10 cellular contexts compared by ENCODE assay signal in the genomic region with DNA sequence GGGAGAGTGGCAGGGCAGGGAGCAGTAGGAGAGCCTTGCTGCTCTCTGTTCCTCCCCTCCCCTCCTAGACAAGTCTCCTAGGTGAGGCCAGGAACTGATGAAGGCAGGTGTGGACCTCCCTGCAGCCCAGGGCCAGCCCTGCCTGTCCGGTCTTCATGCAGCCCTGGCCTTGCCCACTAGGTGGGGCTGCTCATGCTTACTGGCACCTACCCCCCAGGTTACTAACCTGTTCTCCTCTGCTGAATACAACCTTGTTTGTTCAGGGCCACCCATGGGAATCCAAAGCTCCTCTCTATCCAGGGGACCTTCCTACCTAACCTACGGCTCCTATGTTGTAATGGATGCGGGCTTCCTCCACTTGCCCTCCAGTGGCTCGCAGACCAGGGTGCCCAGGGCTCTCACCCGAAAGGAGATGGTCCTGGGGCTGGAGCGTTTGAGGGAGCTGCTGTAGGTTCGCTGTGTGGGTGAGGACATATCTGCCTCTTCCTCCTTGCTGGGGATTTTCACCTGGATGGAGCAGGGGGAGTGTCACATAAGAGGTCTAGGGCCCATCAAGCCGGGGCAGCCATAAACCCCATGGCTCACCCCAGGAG. TPM values are rescaled to one million over a fixed set of nuclear protein-coding genes. Genes with fewer than 3 reads are reported as not detected.
DNase-seq lines count a peak whose midpoint lies in the region; ATAC-seq and TF ChIP-seq lines count a peak whose summit lies in the region.
"Had no signal": no experiment of that assay in that cellular context is flagged by ENCODE, and none has a peak within 500 bp of the region (broad histone marks: within the 10 kb centered on the region; RNA-seq: fewer than 3 reads in every experiment).

No MANE protein-coding gene starts in this region.

- TF ChIP-seq CTCF in KMS-11 (conservative IDR thresholded peaks at IDR 0.05; ENCODE audit: low read depth, low read length) (peak; percentile 86), brain microvascular endothelial cell (IDR thresholded peaks at IDR 0.05; ENCODE audit: low read depth, low read length, missing control alignments) (peak; percentile 98), left lung (IDR thresholded peaks at IDR 0.05) (peak; percentile 79 to 85)

- H3K9me3 ChIP-seq in left lung: no peaks in the 10 kb centered on the region

- peak; percentile 94 for DNase-seq in DMS153 (lab: John Stamatoyannopoulos, UW)
- DNase-seq in SK-MEL-5 (ENCODE audit: low read depth, low spot score): peak; percentile 63
- peak; percentile 37 for DNase-seq in brain microvascular endothelial cell
- peak; percentile 57 to 85 for DNase-seq in left lung
- DNase-seq in superior temporal gyrus (ENCODE audit: extremely low spot score): peak; percentile 31

- H3K4me1 ChIP-seq in KMS-11 (ENCODE audit: low read depth, poor library complexity, severe bottlenecking): no peaks in the 10 kb centered on the region
- no peaks in the 10 kb centered on the region for H3K4me1 ChIP-seq in left lung

- ATAC-seq in GM19397 (IDR thresholded peaks at IDR 0.05; ENCODE audit: unreplicated experiment): peak; percentile 74
- ATAC-seq in left lung: peak; percentile 84
- ATAC-seq in HG03457 (IDR thresholded peaks at IDR 0.05; ENCODE audit: unreplicated experiment): no peak

- no peak overlapping the region for H2AFZ ChIP-seq in KMS-11 (ENCODE audit: low read depth)

- no peak overlapping the region for H3K4me3 ChIP-seq in KMS-11 (IDR thresholded peaks at IDR 0.05; ENCODE audit: insufficient read depth, low read depth, low read length)
- H3K4me3 ChIP-seq in brain microvascular endothelial cell (ENCODE audit: low read depth, low read length): no peak overlapping the region
- no peak overlapping the region for H3K4me3 ChIP-seq in left lung

- no peaks in the 10 kb centered on the region for H4K20me1 ChIP-seq in KMS-11 (ENCODE audit: insufficient read depth)

- in situ Hi-C loops in SK-MEL-5 (cut with HindIII; ENCODE audit: low pct_unique_long_range_greater_than_20kb, low sequenced_read_pairs): no loop called here
- in situ Hi-C loops in brain microvascular endothelial cell (cut with HindIII; ENCODE audit: low pct_ligation_motif_present, low sequenced_read_pairs): no loop called here

- H3K27me3 ChIP-seq in KMS-11 (ENCODE audit: insufficient read depth, low read depth) (peaks cover 51% of the 10 kb centered on the region), brain microvascular endothelial cell (replicated peaks) (peaks cover 6% of the 10 kb centered on the region), left lung (peaks cover 0 to 6% of the 10 kb centered on the region in 2 donors)

- no peaks in the 10 kb centered on the region for H3K79me2 ChIP-seq in KMS-11 (ENCODE audit: insufficient read depth, low read depth)

- H3K27ac ChIP-seq in KMS-11 (no peak overlapping the region), brain microvascular endothelial cell (no peak overlapping the region), left lung (no peak overlapping the region)

- intact Hi-C loops in left lung (cut with DNase I): no loop called here

- no peak overlapping the region for H3K9ac ChIP-seq in KMS-11

- H3K36me3 ChIP-seq in KMS-11 (ENCODE audit: insufficient read depth) (no peaks in the 10 kb centered on the region), brain microvascular endothelial cell (replicated peaks) (no peaks in the 10 kb centered on the region), left lung (peaks cover 0 to 12% of the 10 kb centered on the region in 2 donors)

- no peak overlapping the region for H3K4me2 ChIP-seq in KMS-11

RNA-seq across cellular contexts. Expression of gene TNNT2, which starts 7.9 kb away (rescaled TPM):
- total RNA-seq in SK-MEL-5 (2014; rRNA removed; shearing (Covaris generic)): not detected in 2 replicates
- not detected in 2 replicates for polyA plus RNA-seq in SK-MEL-5 (2015; cell fraction: cytosol; rRNA removed)
- not detected in 2 replicates for polyA plus RNA-seq in SK-MEL-5 (2015; cell fraction: nucleus; rRNA removed)
- 1 to 10 TPM; 5.0 to 6.5 TPM for total RNA-seq in left lung
- total RNA-seq: pulmonary artery endothelial cell; T-helper 1 cell treated with Interleukin-12 subunit alpha and Interleukin-12 subunit beta and Interleukin-4 antibody, amounts not matched to agents 30 ng/mL and 1 ng/mL, for 36 hours had no signal

RNA-seq across cellular contexts. Expression of gene LAD1, which starts 13.7 kb away (rescaled TPM):
- total RNA-seq in SK-MEL-5 (2014; rRNA removed; shearing (Covaris generic)): 0.34 and 0.83 TPM in 2 replicates
- 0.23 and 1.0 TPM in 2 replicates for polyA plus RNA-seq in SK-MEL-5 (2015; cell fraction: cytosol; rRNA removed)
- 0.21 TPM in 1 of 2 replicates, not detected in the other for polyA plus RNA-seq in SK-MEL-5 (2015; cell fraction: nucleus; rRNA removed)
- total RNA-seq in left lung: 10 to 100 TPM; 20.1 to 37.6 TPM
- total RNA-seq: pulmonary artery endothelial cell; T-helper 1 cell treated with Interleukin-12 subunit alpha and Interleukin-12 subunit beta and Interleukin-4 antibody, amounts not matched to agents 30 ng/mL and 1 ng/mL, for 36 hours had no signal

RNA-seq across cellular contexts. Expression of gene TNNI1, which starts 36.1 kb away (rescaled TPM):
- total RNA-seq in SK-MEL-5 (2014; rRNA removed; shearing (Covaris generic)): not detected in 2 replicates
- not detected in 2 replicates for polyA plus RNA-seq in SK-MEL-5 (2015; cell fraction: cytosol; rRNA removed)
- polyA plus RNA-seq in SK-MEL-5 (2015; cell fraction: nucleus; rRNA removed): not detected in 2 replicates
- total RNA-seq in left lung: under 1 TPM in 1 of 2 donors, not detected in 1; 0.38 TPM
- total RNA-seq: pulmonary artery endothelial cell had no signal

Comparison
In these comparisons a context has a peak if more than half of its experiments do, and no peak if none do; other contexts are left out.
1. DNase-seq: peak in every context shown above with its lines; median percentile 94 in DMS153; 71 in left lung; 63 in SK-MEL-5; 37 in brain microvascular endothelial cell; 31 in superior temporal gyrus.
2. RNA of gene LAD1, which starts 13.7 kb away (total RNA-seq): 20.1 to 37.6 TPM in left lung; 0.34 to 0.83 TPM in SK-MEL-5; every median in the first group is over 10 times any median in the second.
3. Peak in every context shown above with its lines, with median percentiles within 50 percentile points of each other: CTCF ChIP-seq.